ENCODE assay signal across 20 cellular contexts in genomic region chr13:53001871-53002270, GRCh38. TPM values are rescaled to one million over a fixed set of nuclear protein-coding genes. Genes with fewer than 3 reads are reported as not detected.
"Had no signal": no experiment of that assay in that cellular context is flagged by ENCODE, and none has a peak within 500 bp of the region (broad histone marks: within the 10 kb centered on the region; RNA-seq: fewer than 3 reads in every experiment).

No MANE protein-coding gene starts in this region.

- FAIRE-seq: kidney, pancreas had no signal

- H3K4me3 ChIP-seq: coronary artery, esophagus muscularis mucosa, neural progenitor cell, pancreas, right lobe of liver, tibial artery, upper lobe of left lung, uterus had no signal

- H3K36me3 ChIP-seq: esophagus muscularis mucosa, neural progenitor cell, pancreas, right lobe of liver, tibial artery, upper lobe of left lung, uterus had no signal

- H3K36me3 Mint-ChIP-seq: natural killer cell treated with Interleukin-12 subunit alpha and Interleukin-12 subunit beta and Interleukin-15 and Interleukin-18, amount 100 ng/mL, for 72 hours; neural progenitor cell; stimulated activated memory B cell treated with anti-CD40 and anti-IgM and Interleukin-4, amounts not matched to agents 10 μg/mL and 1 μg/mL and 100 μg/mL, for 72 hours had no signal

- DNase-seq: effector CD4-positive, alpha-beta T cell; endodermal cell; kidney; left cardiac atrium; occipital lobe; pancreas; right lobe of liver; stimulated activated CD4-positive, alpha-beta T cell treated with anti-CD3 and anti-CD28 coated beads, Interleukin-4, amount 100 ng/mL, for 24 hours; tibial artery; upper lobe of left lung; uterus had no signal

- ATAC-seq: left cardiac atrium; natural killer cell treated with Interleukin-12 subunit alpha and Interleukin-12 subunit beta and Interleukin-15 and Interleukin-18, amount 100 ng/mL, for 72 hours; pancreas; right lobe of liver; stimulated activated memory B cell treated with anti-CD40 and anti-IgM and Interleukin-4, amounts not matched to agents 10 μg/mL and 1 μg/mL and 100 μg/mL, for 72 hours had no signal

- H3K4me3 Mint-ChIP-seq: endodermal cell; natural killer cell treated with Interleukin-12 subunit alpha and Interleukin-12 subunit beta and Interleukin-15 and Interleukin-18, amount 100 ng/mL, for 72 hours; neural progenitor cell; stimulated activated memory B cell treated with anti-CD40 and anti-IgM and Interleukin-4, amounts not matched to agents 10 μg/mL and 1 μg/mL and 100 μg/mL, for 72 hours; stimulated activated naive CD8-positive, alpha-beta T cell treated with anti-CD3 and anti-CD28 coated beads, Interleukin-15, Interleukin-2, amounts not matched to agents 100 ng/mL and 50 ng/mL, for 24 hours had no signal

- H3K9me3 Mint-ChIP-seq: endodermal cell; neural progenitor cell; stimulated activated memory B cell treated with anti-CD40 and anti-IgM and Interleukin-4, amounts not matched to agents 10 μg/mL and 1 μg/mL and 100 μg/mL, for 72 hours; stimulated activated naive CD8-positive, alpha-beta T cell treated with anti-CD3 and anti-CD28 coated beads, Interleukin-15, Interleukin-2, amounts not matched to agents 100 ng/mL and 50 ng/mL, for 24 hours had no signal

- H3K4me1 Mint-ChIP-seq: endodermal cell had no signal

- H3K27me3 ChIP-seq: neural progenitor cell, pancreas, right lobe of liver, upper lobe of left lung, uterus had no signal

- H3K27me3 Mint-ChIP-seq: progenitor cell of endocrine pancreas had no signal

RNA-seq across cellular contexts. Expression of gene OLFM4, which starts 26.7 kb away (rescaled TPM):
- total RNA-seq: endodermal cell; lung microvascular endothelial cell; myocyte; natural killer cell treated with Interleukin-12 subunit alpha and Interleukin-12 subunit beta and Interleukin-15 and Interleukin-18, amount 100 ng/mL, for 72 hours; progenitor cell of endocrine pancreas had no signal
